In genomic region chr3:44963571-44964325, GRCh38 we compare ENCODE assay signal across 1 cellular context.
TF ChIP-seq lines count a peak whose summit lies in the region.

No MANE protein-coding gene starts in this region.

TF ChIP-seq in HEK293T, 16 proteins besides CTCF, POLR2A, EP300 and RAD21 (continued from another document):
- TF ChIP-seq PKNOX1 (IDR thresholded peaks at IDR 0.05) (no peak), ELF4 (IDR thresholded peaks at IDR 0.05) (no peak)
